ENCODE assay signal across 19 cellular contexts in genomic region chr2:214232266-214232665, GRCh38.
"Had no signal": no experiment of that assay in that cellular context is flagged by ENCODE, and none has a peak within 500 bp of the region (broad histone marks: within the 10 kb centered on the region; RNA-seq: fewer than 3 reads in every experiment).

No MANE protein-coding gene starts in this region.

- H3K36me3 ChIP-seq: esophagus squamous epithelium, vagina had no signal

- H3K4me3 ChIP-seq: esophagus squamous epithelium, vagina had no signal

- H3K27me3 ChIP-seq: esophagus squamous epithelium, vagina had no signal

- H3K4me1 ChIP-seq: esophagus squamous epithelium, vagina had no signal

- H3K27ac ChIP-seq: esophagus squamous epithelium, vagina had no signal

- DNase-seq: activated B cell treated with CpG ODN at 0.5 μM for 24 hours; activated CD4-positive, alpha-beta memory T cell treated with anti-CD3 and anti-CD28 coated beads, Interleukin-2, amount 10 ng/mL, durations not matched to agents 7 days and 5 days; activated CD4-positive, alpha-beta T cell treated with anti-CD3 and anti-CD28 coated beads for 48 hours; activated naive CD4-positive, alpha-beta T cell treated with Interleukin-2 at 50 U/mL for 16 hours; activated naive CD8-positive, alpha-beta T cell treated with anti-CD3 and anti-CD28 coated beads, Interleukin-2, amount 10 ng/mL, durations not matched to agents 7 days and 5 days; activated T-cell treated with anti-CD3 and anti-CD28 coated beads, Interleukin-2, amount 50 U/mL, for 1 hour; anterior cingulate cortex; effector memory CD8-positive, alpha-beta T cell; esophagus squamous epithelium; foreskin fibroblast; glutamatergic neuron; kidney; left ventricle myocardium superior; occipital lobe; stimulated activated CD4-positive, alpha-beta T cell treated with anti-CD3 and anti-CD28 coated beads, Interleukin-12 subunit alpha, Interleukin-12 subunit beta, amount 100 ng/mL, for 4 hours; stimulated activated CD4-positive, alpha-beta T cell treated with anti-CD3 and anti-CD28 coated beads, Interleukin-1b, Interleukin-23, amount 100 ng/mL, for 48 hours; stimulated activated naive CD8-positive, alpha-beta T cell treated with anti-CD3 and anti-CD28 coated beads, Interleukin-15, Interleukin-2, amounts not matched to agents 100 U/mL and 50 U/mL, for 24 hours; T-cell had no signal

- H3K9me3 ChIP-seq: esophagus squamous epithelium, vagina had no signal
